2 cellular contexts compared by ENCODE assay signal in the genomic region with DNA sequence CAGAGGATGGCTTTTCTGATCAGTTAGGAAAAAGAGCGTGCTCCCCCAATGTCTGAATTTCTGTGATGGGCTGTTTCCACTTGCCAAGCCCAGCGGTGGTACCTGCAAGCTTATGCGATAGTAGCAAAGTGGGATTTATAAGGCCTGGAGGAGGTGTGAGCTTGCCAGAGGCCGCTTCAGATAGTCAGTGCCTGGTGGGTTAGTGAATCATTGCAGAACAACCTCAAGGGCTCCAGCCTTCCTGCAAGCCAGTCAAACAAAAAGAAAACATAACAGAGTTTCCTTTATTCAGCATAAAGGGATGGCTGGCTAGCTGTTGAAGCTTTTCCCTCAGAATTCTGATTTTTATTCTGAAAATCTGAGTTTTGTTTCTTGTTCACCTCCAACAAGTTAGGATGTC.
TF ChIP-seq lines count a peak whose summit lies in the region.

No MANE protein-coding gene starts in this region.

TF ChIP-seq in HepG2, 621 proteins besides CTCF, POLR2A, EP300 and RAD21:
- TF ChIP-seq ZNF143 (CRISPR knock-in tag; IDR thresholded peaks at IDR 0.05) (no peak), ZNF549 (CRISPR knock-in tag; IDR thresholded peaks at IDR 0.05) (no peak), JUND (CRISPR knock-in tag; IDR thresholded peaks at IDR 0.05) (no peak), HNRNPH1 (optimal IDR thresholded peaks at IDR 0.05; ENCODE audit: low read depth, low read length) (no peak), KLF12 (CRISPR knock-in tag; IDR thresholded peaks at IDR 0.05; ENCODE audit: borderline replicate concordance) (no peak), ZNF569 (CRISPR knock-in tag; IDR thresholded peaks at IDR 0.05; ENCODE audit: borderline replicate concordance) (no peak), FOSL2 (CRISPR knock-in tag; IDR thresholded peaks at IDR 0.05) (no peak), ZNF7 (CRISPR knock-in tag; IDR thresholded peaks at IDR 0.05) (no peak), PPARG (CRISPR knock-in tag; conservative IDR thresholded peaks at IDR 0.05) (no peak), FOSL1 (CRISPR knock-in tag; IDR thresholded peaks at IDR 0.05; ENCODE audit: borderline replicate concordance) (no peak), SKI (IDR thresholded peaks at IDR 0.05; ENCODE audit: partially characterized antibody) (no peak), HHEX (CRISPR knock-in tag; IDR thresholded peaks at IDR 0.05) (no peak), DNMT3B (CRISPR knock-in tag; conservative IDR thresholded peaks at IDR 0.05) (no peak), TBX3 (IDR thresholded peaks at IDR 0.05; ENCODE audit: borderline replicate concordance) (no peak), SMAD9 (CRISPR knock-in tag; IDR thresholded peaks at IDR 0.05) (no peak), SMARCC2 (IDR thresholded peaks at IDR 0.05) (no peak)
- TF ChIP-seq, protein P1, sequence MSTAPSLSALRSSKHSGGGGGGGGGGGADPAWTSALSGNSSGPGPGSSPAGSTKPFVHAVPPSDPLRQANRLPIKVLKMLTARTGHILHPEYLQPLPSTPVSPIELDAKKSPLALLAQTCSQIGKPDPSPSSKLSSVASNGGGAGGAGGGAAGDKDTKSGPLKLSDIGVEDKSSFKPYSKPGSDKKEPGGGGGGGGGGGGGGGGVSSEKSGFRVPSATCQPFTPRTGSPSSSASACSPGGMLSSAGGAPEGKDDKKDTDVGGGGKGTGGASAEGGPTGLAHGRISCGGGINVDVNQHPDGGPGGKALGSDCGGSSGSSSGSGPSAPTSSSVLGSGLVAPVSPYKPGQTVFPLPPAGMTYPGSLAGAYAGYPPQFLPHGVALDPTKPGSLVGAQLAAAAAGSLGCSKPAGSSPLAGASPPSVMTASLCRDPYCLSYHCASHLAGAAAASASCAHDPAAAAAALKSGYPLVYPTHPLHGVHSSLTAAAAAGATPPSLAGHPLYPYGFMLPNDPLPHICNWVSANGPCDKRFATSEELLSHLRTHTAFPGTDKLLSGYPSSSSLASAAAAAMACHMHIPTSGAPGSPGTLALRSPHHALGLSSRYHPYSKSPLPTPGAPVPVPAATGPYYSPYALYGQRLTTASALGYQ (CRISPR knock-in tag; IDR thresholded peaks at IDR 0.05), result no peak
- TF ChIP-seq, protein P2, sequence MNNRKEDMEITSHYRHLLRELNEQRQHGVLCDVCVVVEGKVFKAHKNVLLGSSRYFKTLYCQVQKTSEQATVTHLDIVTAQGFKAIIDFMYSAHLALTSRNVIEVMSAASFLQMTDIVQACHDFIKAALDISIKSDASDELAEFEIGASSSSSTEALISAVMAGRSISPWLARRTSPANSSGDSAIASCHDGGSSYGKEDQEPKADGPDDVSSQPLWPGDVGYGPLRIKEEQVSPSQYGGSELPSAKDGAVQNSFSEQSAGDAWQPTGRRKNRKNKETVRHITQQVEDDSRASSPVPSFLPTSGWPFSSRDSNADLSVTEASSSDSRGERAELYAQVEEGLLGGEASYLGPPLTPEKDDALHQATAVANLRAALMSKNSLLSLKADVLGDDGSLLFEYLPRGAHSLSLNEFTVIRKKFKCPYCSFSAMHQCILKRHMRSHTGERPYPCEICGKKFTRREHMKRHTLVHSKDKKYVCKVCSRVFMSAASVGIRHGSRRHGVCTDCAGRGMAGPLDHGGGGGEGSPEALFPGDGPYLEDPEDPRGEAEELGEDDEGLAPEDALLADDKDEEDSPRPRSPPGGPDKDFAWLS (CRISPR knock-in tag; IDR thresholded peaks at IDR 0.05; ENCODE audit: borderline replicate concordance), result no peak

TF ChIP-seq in H1, 55 proteins besides CTCF, POLR2A, EP300 and RAD21:
- TF ChIP-seq SIN3A (conservative IDR thresholded peaks at IDR 0.05 in 1 of 2, IDR thresholded peaks at IDR 0.05 in 1 of 2; ENCODE audit: low read depth in 1 of 2, low read length in 2 of 2) (no peak), RBBP5 (IDR thresholded peaks at IDR 0.05; ENCODE audit: borderline replicate concordance, low read depth, low read length) (no peak), SRF (IDR thresholded peaks at IDR 0.05; ENCODE audit: low read depth, low read length) (no peak), POU5F1 (IDR thresholded peaks at IDR 0.05; ENCODE audit: low read depth, low read length) (no peak)
- TF ChIP-seq, protein P3, sequence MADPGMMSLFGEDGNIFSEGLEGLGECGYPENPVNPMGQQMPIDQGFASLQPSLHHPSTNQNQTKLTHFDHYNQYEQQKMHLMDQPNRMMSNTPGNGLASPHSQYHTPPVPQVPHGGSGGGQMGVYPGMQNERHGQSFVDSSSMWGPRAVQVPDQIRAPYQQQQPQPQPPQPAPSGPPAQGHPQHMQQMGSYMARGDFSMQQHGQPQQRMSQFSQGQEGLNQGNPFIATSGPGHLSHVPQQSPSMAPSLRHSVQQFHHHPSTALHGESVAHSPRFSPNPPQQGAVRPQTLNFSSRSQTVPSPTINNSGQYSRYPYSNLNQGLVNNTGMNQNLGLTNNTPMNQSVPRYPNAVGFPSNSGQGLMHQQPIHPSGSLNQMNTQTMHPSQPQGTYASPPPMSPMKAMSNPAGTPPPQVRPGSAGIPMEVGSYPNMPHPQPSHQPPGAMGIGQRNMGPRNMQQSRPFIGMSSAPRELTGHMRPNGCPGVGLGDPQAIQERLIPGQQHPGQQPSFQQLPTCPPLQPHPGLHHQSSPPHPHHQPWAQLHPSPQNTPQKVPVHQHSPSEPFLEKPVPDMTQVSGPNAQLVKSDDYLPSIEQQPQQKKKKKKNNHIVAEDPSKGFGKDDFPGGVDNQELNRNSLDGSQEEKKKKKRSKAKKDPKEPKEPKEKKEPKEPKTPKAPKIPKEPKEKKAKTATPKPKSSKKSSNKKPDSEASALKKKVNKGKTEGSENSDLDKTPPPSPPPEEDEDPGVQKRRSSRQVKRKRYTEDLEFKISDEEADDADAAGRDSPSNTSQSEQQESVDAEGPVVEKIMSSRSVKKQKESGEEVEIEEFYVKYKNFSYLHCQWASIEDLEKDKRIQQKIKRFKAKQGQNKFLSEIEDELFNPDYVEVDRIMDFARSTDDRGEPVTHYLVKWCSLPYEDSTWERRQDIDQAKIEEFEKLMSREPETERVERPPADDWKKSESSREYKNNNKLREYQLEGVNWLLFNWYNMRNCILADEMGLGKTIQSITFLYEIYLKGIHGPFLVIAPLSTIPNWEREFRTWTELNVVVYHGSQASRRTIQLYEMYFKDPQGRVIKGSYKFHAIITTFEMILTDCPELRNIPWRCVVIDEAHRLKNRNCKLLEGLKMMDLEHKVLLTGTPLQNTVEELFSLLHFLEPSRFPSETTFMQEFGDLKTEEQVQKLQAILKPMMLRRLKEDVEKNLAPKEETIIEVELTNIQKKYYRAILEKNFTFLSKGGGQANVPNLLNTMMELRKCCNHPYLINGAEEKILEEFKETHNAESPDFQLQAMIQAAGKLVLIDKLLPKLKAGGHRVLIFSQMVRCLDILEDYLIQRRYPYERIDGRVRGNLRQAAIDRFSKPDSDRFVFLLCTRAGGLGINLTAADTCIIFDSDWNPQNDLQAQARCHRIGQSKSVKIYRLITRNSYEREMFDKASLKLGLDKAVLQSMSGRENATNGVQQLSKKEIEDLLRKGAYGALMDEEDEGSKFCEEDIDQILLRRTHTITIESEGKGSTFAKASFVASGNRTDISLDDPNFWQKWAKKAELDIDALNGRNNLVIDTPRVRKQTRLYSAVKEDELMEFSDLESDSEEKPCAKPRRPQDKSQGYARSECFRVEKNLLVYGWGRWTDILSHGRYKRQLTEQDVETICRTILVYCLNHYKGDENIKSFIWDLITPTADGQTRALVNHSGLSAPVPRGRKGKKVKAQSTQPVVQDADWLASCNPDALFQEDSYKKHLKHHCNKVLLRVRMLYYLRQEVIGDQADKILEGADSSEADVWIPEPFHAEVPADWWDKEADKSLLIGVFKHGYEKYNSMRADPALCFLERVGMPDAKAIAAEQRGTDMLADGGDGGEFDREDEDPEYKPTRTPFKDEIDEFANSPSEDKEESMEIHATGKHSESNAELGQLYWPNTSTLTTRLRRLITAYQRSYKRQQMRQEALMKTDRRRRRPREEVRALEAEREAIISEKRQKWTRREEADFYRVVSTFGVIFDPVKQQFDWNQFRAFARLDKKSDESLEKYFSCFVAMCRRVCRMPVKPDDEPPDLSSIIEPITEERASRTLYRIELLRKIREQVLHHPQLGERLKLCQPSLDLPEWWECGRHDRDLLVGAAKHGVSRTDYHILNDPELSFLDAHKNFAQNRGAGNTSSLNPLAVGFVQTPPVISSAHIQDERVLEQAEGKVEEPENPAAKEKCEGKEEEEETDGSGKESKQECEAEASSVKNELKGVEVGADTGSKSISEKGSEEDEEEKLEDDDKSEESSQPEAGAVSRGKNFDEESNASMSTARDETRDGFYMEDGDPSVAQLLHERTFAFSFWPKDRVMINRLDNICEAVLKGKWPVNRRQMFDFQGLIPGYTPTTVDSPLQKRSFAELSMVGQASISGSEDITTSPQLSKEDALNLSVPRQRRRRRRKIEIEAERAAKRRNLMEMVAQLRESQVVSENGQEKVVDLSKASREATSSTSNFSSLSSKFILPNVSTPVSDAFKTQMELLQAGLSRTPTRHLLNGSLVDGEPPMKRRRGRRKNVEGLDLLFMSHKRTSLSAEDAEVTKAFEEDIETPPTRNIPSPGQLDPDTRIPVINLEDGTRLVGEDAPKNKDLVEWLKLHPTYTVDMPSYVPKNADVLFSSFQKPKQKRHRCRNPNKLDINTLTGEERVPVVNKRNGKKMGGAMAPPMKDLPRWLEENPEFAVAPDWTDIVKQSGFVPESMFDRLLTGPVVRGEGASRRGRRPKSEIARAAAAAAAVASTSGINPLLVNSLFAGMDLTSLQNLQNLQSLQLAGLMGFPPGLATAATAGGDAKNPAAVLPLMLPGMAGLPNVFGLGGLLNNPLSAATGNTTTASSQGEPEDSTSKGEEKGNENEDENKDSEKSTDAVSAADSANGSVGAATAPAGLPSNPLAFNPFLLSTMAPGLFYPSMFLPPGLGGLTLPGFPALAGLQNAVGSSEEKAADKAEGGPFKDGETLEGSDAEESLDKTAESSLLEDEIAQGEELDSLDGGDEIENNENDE (IDR thresholded peaks at IDR 0.05; ENCODE audit: insufficient replicate concordance, low read length), result no peak
